ENCODE assay signal across 9 cellular contexts in the genomic region with DNA sequence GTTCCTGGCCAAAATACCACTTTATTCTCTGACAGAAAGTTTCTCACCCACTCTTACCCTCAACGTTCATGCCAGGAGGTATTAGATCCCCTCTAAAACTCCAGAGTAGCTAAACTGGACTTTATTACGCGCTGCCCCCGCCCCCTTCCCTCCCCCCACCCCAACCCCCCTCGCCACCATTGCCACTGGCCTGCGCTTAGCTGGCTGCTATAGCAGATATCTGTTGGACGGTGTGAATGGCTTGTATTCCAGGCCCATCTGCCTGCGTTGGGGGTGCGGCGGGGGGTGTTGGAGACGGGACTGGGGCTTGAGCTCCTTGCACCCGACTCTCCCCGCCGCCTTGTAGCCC. TPM values are rescaled to one million over a fixed set of nuclear protein-coding genes. Genes with fewer than 3 reads are reported as not detected.
DNase-seq lines count a peak whose midpoint lies in the region; ATAC-seq, FAIRE-seq and TF ChIP-seq lines count a peak whose summit lies in the region.
"Had no signal": no experiment of that assay in that cellular context is flagged by ENCODE, and none has a peak within 500 bp of the region (broad histone marks: within the 10 kb centered on the region; RNA-seq: fewer than 3 reads in every experiment).

No MANE protein-coding gene starts in this region.

- H3K36me3 ChIP-seq in bronchial epithelial cell (ENCODE audit: control insufficient read depth, insufficient read depth, low read length) (peaks cover 11% of the 10 kb centered on the region), muscle layer of duodenum (ENCODE audit: control insufficient read depth in 1 of 2, insufficient read depth in 2 of 2, low read length in 2 of 2) (peaks cover 11 to 23% of the 10 kb centered on the region in 2 donors)

- no peak overlapping the region for H3K27ac ChIP-seq in muscle layer of duodenum (ENCODE audit: low read length)

- no peak for DNase-seq in AG04449 (ENCODE audit: low read depth, low spot score)
- DNase-seq in bronchial epithelial cell (ENCODE audit: low read depth), result no peak
- DNase-seq in DMS53 (lab: John Stamatoyannopoulos, UW), result no peak
- no peak for DNase-seq in stimulated activated CD4-positive, alpha-beta T cell treated with anti-CD3 and anti-CD28 coated beads, Interleukin-15, amount 100 ng/mL, for 24 hours
- no peak for DNase-seq in KG1 (lab: John Stamatoyannopoulos, UW)
- DNase-seq in RKO (ENCODE audit: low spot score), result no peak

- no peak for FAIRE-seq in bronchial epithelial cell (lab: Jason Lieb, UNC)
- FAIRE-seq: TTC549 had no signal

- TF ChIP-seq CTCF in AG04449 (IDR thresholded peaks at IDR 0.05; ENCODE audit: insufficient read depth, low read length, missing control alignments) (no peak), bronchial epithelial cell (IDR thresholded peaks at IDR 0.05; ENCODE audit: insufficient read depth, low read length, severe bottlenecking) (no peak)

- H3K9me3 ChIP-seq in muscle layer of duodenum (ENCODE audit: control insufficient read depth in 1 of 2, low read length in 2 of 2), result no peaks in the 10 kb centered on the region

- POLR2A ChIA-PET in AG04449 (lab: Yijun Ruan, JAX), result interaction anchor here (0.7 to 1.2 kb wide), 3 partner anchors 12 to 77 kb away, joined by 3 to 5 read pairs (median 5); partner anchors contain the start of gene AP1G2

- peak overlapping the region; percentile 82 for H3K4me3 ChIP-seq in AG04449 (ENCODE audit: low read depth, low read length)
- H3K4me3 ChIP-seq in bronchial epithelial cell (ENCODE audit: low read depth, low read length), result peak overlapping the region; percentile 84
- H3K4me3 ChIP-seq in muscle layer of duodenum (ENCODE audit: low read depth in 1 of 2, low read length in 2 of 2), result peak overlapping the region; percentile 88 to 96

- peak; percentile 9 for ATAC-seq in HG03432 (IDR thresholded peaks at IDR 0.05; ENCODE audit: unreplicated experiment)

- CTCF ChIA-PET in AG04449 (lab: Yijun Ruan, JAX), result interaction anchor here (0.7 to 19.3 kb wide), 4 partner anchors 12 to 74 kb away, joined by 3 to 910 read pairs (median 10); partner anchors contain the start of gene AP1G2

- peaks cover 9 to 30% of the 10 kb centered on the region in 2 donors for H3K4me1 ChIP-seq in muscle layer of duodenum (ENCODE audit: control insufficient read depth in 1 of 2, insufficient read depth in 2 of 2, low read length in 2 of 2)

- H3K27me3 ChIP-seq in bronchial epithelial cell (ENCODE audit: control insufficient read depth, insufficient read depth, low read length) (peaks cover 2% of the 10 kb centered on the region), muscle layer of duodenum (ENCODE audit: low read depth, low read length) (no peaks in the 10 kb centered on the region)

RNA-seq across cellular contexts. Expression of gene THTPA, which starts 0.6 kb away (rescaled TPM):
- 3.6 and 4.5 TPM in 2 replicates for total RNA-seq in bronchial epithelial cell

RNA-seq across cellular contexts. Expression of gene ZFHX2, which starts 3.9 kb away (rescaled TPM):
- 0.13 and 0.26 TPM in 2 replicates for total RNA-seq in bronchial epithelial cell

RNA-seq across cellular contexts. Expression of gene AP1G2, which starts 12.1 kb away (rescaled TPM):
- 40.5 and 44.4 TPM in 2 replicates for total RNA-seq in bronchial epithelial cell

RNA-seq across cellular contexts. Expression of gene JPH4, which starts 23.1 kb away (rescaled TPM):
- total RNA-seq in bronchial epithelial cell, result not detected in 2 replicates
